Comparison of ENCODE assay signal across 25 cellular contexts in the genomic region with DNA sequence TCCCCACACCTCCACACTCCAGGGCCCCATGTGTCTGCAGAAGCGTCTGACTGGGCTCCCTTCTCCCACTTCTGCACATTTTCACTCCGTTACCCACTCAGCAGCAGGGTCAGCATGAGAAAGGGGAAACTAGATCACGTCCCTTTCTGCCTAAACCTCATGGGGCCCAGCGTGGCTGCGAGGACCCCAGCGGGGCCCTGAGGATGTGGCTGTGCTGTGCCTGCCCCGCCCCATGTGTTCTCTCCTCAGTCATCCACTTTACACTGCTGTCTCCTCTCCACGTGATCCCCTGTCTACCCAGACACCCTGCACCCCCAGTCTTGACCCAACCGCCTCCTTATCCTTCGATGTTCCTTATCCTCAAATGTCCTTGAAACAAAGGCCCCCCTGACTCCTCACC.
"Had no signal": no experiment of that assay in that cellular context is flagged by ENCODE, and none has a peak within 500 bp of the region (broad histone marks: within the 10 kb centered on the region; RNA-seq: fewer than 3 reads in every experiment).

No MANE protein-coding gene starts in this region.

- DNase-seq: activated CD4-positive, alpha-beta memory T cell treated with anti-CD3 and anti-CD28 coated beads, Interleukin-2, amount 10 ng/mL, durations not matched to agents 7 days and 5 days; activated CD4-positive, alpha-beta T cell treated with anti-CD3 and anti-CD28 coated beads for 1 hour; activated CD4-positive, alpha-beta T cell treated with anti-CD3 and anti-CD28 coated beads, Interleukin-2, amount 10 ng/mL, durations not matched to agents 7 days and 5 days; activated CD8-positive, alpha-beta memory T cell treated with anti-CD3 and anti-CD28 coated beads, Interleukin-2, amount 50 U/mL, for 48 hours; activated gamma-delta T cell; activated naive CD4-positive, alpha-beta T cell treated with anti-CD3 and anti-CD28 coated beads, Interleukin-2, amount 10 ng/mL, durations not matched to agents 7 days and 5 days; activated naive CD8-positive, alpha-beta T cell treated with anti-CD3 and anti-CD28 coated beads, Interleukin-2, amount 10 ng/mL, durations not matched to agents 7 days and 5 days; activated T-cell treated with anti-CD3 and anti-CD28 coated beads, Interleukin-2, amount 50 U/mL, for 24 hours; brain microvascular endothelial cell; cortex of kidney; effector memory CD8-positive, alpha-beta T cell; foreskin fibroblast; islet precursor cell; left ventricle myocardium inferior; mucosa of descending colon; pancreas; psoas muscle; sigmoid colon; small intestine; stimulated activated CD4-positive, alpha-beta T cell treated with anti-CD3 and anti-CD28 coated beads, Interleukin-4, amount 100 ng/mL, for 24 hours; T-helper 17 cell; T1000; tibial artery had no signal

- H3K4me1 ChIP-seq: left ventricle myocardium inferior, pancreas, psoas muscle, sigmoid colon, suprapubic skin, tibial artery had no signal

- H3K36me3 ChIP-seq: brain microvascular endothelial cell, left ventricle myocardium inferior, pancreas, suprapubic skin, tibial artery had no signal

- H3K27ac ChIP-seq: brain microvascular endothelial cell, left ventricle myocardium inferior, pancreas, psoas muscle, sigmoid colon, suprapubic skin, tibial artery had no signal

- H3K9me3 ChIP-seq: left ventricle myocardium inferior, mucosa of descending colon, pancreas, psoas muscle, sigmoid colon, suprapubic skin, tibial artery had no signal

- ATAC-seq: effector memory CD8-positive, alpha-beta T cell; mucosa of descending colon; pancreas; psoas muscle; T-helper 17 cell had no signal

- H3K4me3 ChIP-seq: left ventricle myocardium inferior, lung, mucosa of descending colon, pancreas, psoas muscle, sigmoid colon, suprapubic skin, tibial artery had no signal

- H3K27me3 ChIP-seq: brain microvascular endothelial cell, pancreas, sigmoid colon, suprapubic skin, tibial artery had no signal
